ENCODE assay signal across 1 cellular context in genomic region chr3:115627180-115628074, GRCh38.
TF ChIP-seq lines count a peak whose summit lies in the region.

No MANE protein-coding gene starts in this region.

TF ChIP-seq in HepG2, 621 proteins besides CTCF, POLR2A, EP300 and RAD21 (continued from another document):
- TF ChIP-seq, protein P1, sequence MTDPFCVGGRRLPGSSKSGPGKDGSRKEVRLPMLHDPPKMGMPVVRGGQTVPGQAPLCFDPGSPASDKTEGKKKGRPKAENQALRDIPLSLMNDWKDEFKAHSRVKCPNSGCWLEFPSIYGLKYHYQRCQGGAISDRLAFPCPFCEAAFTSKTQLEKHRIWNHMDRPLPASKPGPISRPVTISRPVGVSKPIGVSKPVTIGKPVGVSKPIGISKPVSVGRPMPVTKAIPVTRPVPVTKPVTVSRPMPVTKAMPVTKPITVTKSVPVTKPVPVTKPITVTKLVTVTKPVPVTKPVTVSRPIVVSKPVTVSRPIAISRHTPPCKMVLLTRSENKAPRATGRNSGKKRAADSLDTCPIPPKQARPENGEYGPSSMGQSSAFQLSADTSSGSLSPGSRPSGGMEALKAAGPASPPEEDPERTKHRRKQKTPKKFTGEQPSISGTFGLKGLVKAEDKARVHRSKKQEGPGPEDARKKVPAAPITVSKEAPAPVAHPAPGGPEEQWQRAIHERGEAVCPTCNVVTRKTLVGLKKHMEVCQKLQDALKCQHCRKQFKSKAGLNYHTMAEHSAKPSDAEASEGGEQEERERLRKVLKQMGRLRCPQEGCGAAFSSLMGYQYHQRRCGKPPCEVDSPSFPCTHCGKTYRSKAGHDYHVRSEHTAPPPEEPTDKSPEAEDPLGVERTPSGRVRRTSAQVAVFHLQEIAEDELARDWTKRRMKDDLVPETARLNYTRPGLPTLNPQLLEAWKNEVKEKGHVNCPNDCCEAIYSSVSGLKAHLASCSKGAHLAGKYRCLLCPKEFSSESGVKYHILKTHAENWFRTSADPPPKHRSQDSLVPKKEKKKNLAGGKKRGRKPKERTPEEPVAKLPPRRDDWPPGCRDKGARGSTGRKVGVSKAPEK (CRISPR knock-in tag; IDR thresholded peaks at IDR 0.05; ENCODE audit: borderline replicate concordance): no peak
- no peak for TF ChIP-seq ZNF326 (CRISPR knock-in tag; IDR thresholded peaks at IDR 0.05; ENCODE audit: borderline replicate concordance)
